8 cellular contexts compared by ENCODE assay signal in genomic region chr4:103074598-103075434, GRCh38. TPM values are rescaled to one million over a fixed set of nuclear protein-coding genes. Genes with fewer than 3 reads are reported as not detected.
DNase-seq lines count a peak whose midpoint lies in the region; ATAC-seq and TF ChIP-seq lines count a peak whose summit lies in the region.

No MANE protein-coding gene starts in this region.

- peak; percentile 25 for DNase-seq in AG10803 (ENCODE audit: low read depth)
- DNase-seq in brain microvascular endothelial cell, result no peak
- no peak for DNase-seq in vagina (ENCODE audit: extremely low spot score in 2 of 2)
- no peak for DNase-seq in H4 (ENCODE audit: low spot score)
- DNase-seq in NCI-H1930 (lab: John Stamatoyannopoulos, UW), result no peak
- no peak for DNase-seq in NCI-H510A (lab: John Stamatoyannopoulos, UW)

- H3K4me3 ChIP-seq in AG10803 (ENCODE audit: low read length) (peak overlapping the region; percentile 76), brain microvascular endothelial cell (ENCODE audit: low read depth, low read length) (peak overlapping the region; percentile 78), vagina (peak overlapping the region; percentile 65 to 78)

- H3K36me3 ChIP-seq in brain microvascular endothelial cell (replicated peaks), result no peaks in the 10 kb centered on the region
- no peaks in the 10 kb centered on the region for H3K36me3 ChIP-seq in vagina

- ATAC-seq in GM19328 (IDR thresholded peaks at IDR 0.05; ENCODE audit: unreplicated experiment) (peak; percentile 33), HG03521 (IDR thresholded peaks at IDR 0.05; ENCODE audit: unreplicated experiment) (peak; percentile 32)

- H3K4me1 ChIP-seq in vagina, result peaks cover 20% of the 10 kb centered on the region

- H3K27ac ChIP-seq in brain microvascular endothelial cell (no peak overlapping the region), vagina (no peak overlapping the region)

- H3K27me3 ChIP-seq in brain microvascular endothelial cell (replicated peaks), result no peaks in the 10 kb centered on the region
- no peaks in the 10 kb centered on the region for H3K27me3 ChIP-seq in vagina

- no peak for TF ChIP-seq POLR2A in vagina (IDR thresholded peaks at IDR 0.05)

- intact Hi-C loops in vagina (cut with DNase I), result loop anchor here (5.0 kb wide), 1 partner anchor 248 kb away; the partner anchor contains the start of gene UBE2D3

- in situ Hi-C loops in brain microvascular endothelial cell (cut with HindIII; ENCODE audit: low pct_ligation_motif_present, low sequenced_read_pairs), result no loop called here

- TF ChIP-seq CTCF in AG10803 (conservative IDR thresholded peaks at IDR 0.05; ENCODE audit: low read length) (no peak), brain microvascular endothelial cell (IDR thresholded peaks at IDR 0.05; ENCODE audit: low read depth, low read length, missing control alignments) (no peak), vagina (IDR thresholded peaks at IDR 0.05) (no peak)

- H3K9me3 ChIP-seq in vagina, result no peaks in the 10 kb centered on the region

RNA-seq across cellular contexts. Expression of gene SLC9B2, which starts 1.7 kb away (rescaled TPM):
- total RNA-seq in vagina, result 23.3 TPM
- 13.5 and 13.8 TPM in 2 replicates for total RNA-seq in H4 (2014; rRNA removed; shearing (Covaris generic))

RNA-seq across cellular contexts. Expression of gene BDH2, which starts 24.8 kb away (rescaled TPM):
- total RNA-seq in vagina, result 42.0 TPM
- 42.0 and 49.3 TPM in 2 replicates for total RNA-seq in H4 (2014; rRNA removed; shearing (Covaris generic))

RNA-seq across cellular contexts. Expression of gene SLC9B1, which starts 55.3 kb away (rescaled TPM):
- not detected for total RNA-seq in vagina
- not detected in 2 replicates for total RNA-seq in H4 (2014; rRNA removed; shearing (Covaris generic))
